11 cellular contexts compared by ENCODE assay signal in genomic region chr4:151052785-151053184, GRCh38.
"Had no signal": no experiment of that assay in that cellular context is flagged by ENCODE, and none has a peak within 500 bp of the region (broad histone marks: within the 10 kb centered on the region; RNA-seq: fewer than 3 reads in every experiment).

No MANE protein-coding gene starts in this region.

- DNase-seq: activated CD4-positive, alpha-beta memory T cell treated with anti-CD3 and anti-CD28 coated beads for 36 hours; activated CD4-positive, CD25-positive, alpha-beta regulatory T cell treated with anti-CD3 and anti-CD28 coated beads, Interleukin-2, amount 50 U/mL, for 72 hours; activated naive CD4-positive, alpha-beta T cell; foreskin melanocyte; heart left ventricle; nucleus accumbens; stimulated activated naive CD4-positive, alpha-beta T cell; trophoblast cell had no signal

- ATAC-seq: left lobe of liver; natural killer cell treated with Interleukin-12 subunit alpha and Interleukin-12 subunit beta and Interleukin-15 and Interleukin-18, amount 100 ng/mL, for 72 hours; sciatic nerve had no signal
